Comparison of ENCODE assay signal across 10 cellular contexts in genomic region chr3:160012108-160012507, GRCh38. TPM values are rescaled to one million over a fixed set of nuclear protein-coding genes. Genes with fewer than 3 reads are reported as not detected.
A peak's percentile ranks its signal among the peaks of the same experiment; 100 is the strongest.
DNase-seq lines count a peak whose midpoint lies in the region; ATAC-seq and TF ChIP-seq lines count a peak whose summit lies in the region.
"Had no signal": no experiment of that assay in that cellular context is flagged by ENCODE, and none has a peak within 500 bp of the region (broad histone marks: within the 10 kb centered on the region; RNA-seq: fewer than 3 reads in every experiment).

No MANE protein-coding gene starts in this region.

- no peak overlapping the region for H2AFZ ChIP-seq in H9 (ENCODE audit: low read length)

- H2BK120ac ChIP-seq in H9 (ENCODE audit: low read depth, low read length, poor library complexity, severe bottlenecking) = no peak overlapping the region

- H3K27ac Mint-ChIP-seq in H9 = no peak overlapping the region

- no peaks in the 10 kb centered on the region for H3K23me2 ChIP-seq in H9 (ENCODE audit: insufficient read length, low read depth, low read length, poor library complexity, severe bottlenecking)

- H3K18ac ChIP-seq in H9 (ENCODE audit: insufficient read length, low read depth, low read length) = no peak overlapping the region

- H3K27me3 Mint-ChIP-seq in H9 (ENCODE audit: low read depth) = peaks cover 3% of the 10 kb centered on the region; the same call in 1 of the 2 replicates

- H2BK15ac ChIP-seq in H9 (ENCODE audit: low read depth, low read length) = no peak overlapping the region

- H3K9me3 Mint-ChIP-seq in H9 = no peaks in the 10 kb centered on the region

- no peak overlapping the region for H3K4ac ChIP-seq in H9 (ENCODE audit: low read depth, low read length)

- H4K5ac ChIP-seq in H9 (ENCODE audit: insufficient read length, low read depth, low read length) = no peak overlapping the region

- H4K8ac ChIP-seq in H9 (replicated peaks; ENCODE audit: insufficient read length, low read depth, low read length) = no peak overlapping the region

- no peaks in the 10 kb centered on the region for H3K4me1 ChIP-seq in H9 (ENCODE audit: insufficient read depth, low read length)

- no peak overlapping the region for H3K4me3 Mint-ChIP-seq in H9

- no peak overlapping the region for H4K91ac ChIP-seq in H9 (ENCODE audit: insufficient read length, low read depth, low read length)

- no peak overlapping the region for H2AK5ac ChIP-seq in H9 (ENCODE audit: insufficient read length, low read length)

- H3K79me1 ChIP-seq in H9 (ENCODE audit: insufficient read depth, low read depth, low read length, poor library complexity, severe bottlenecking) = no peaks in the 10 kb centered on the region

- no peak overlapping the region for H3K23ac ChIP-seq in H9 (ENCODE audit: insufficient read length, low read depth, low read length)

- H3K4me1 Mint-ChIP-seq in H9 = no peaks in the 10 kb centered on the region

- H3K4me2 ChIP-seq in H9 (ENCODE audit: insufficient read depth, insufficient read length, low read length) = no peak overlapping the region

- no peaks in the 10 kb centered on the region for H3K79me2 ChIP-seq in H9 (ENCODE audit: insufficient read depth, low read length)

- no peak overlapping the region for H3K14ac ChIP-seq in H9 (ENCODE audit: insufficient read depth, low read length)

- no peaks in the 10 kb centered on the region for H3K27me3 ChIP-seq in H9 (ENCODE audit: insufficient read depth, low read length)

- peak; percentile 29 for DNase-seq in medulla oblongata (ENCODE audit: extremely low spot score)
- DNase-seq in HuH-7 (ENCODE audit: low spot score) = no peak
- no peak for DNase-seq in H9
- no peak for DNase-seq in activated CD4-positive, alpha-beta T cell treated with anti-CD3 and anti-CD28 coated beads, Interleukin-2, amount 50 U/mL, for 1 hour
- DNase-seq: activated CD4-positive, CD25-positive, alpha-beta regulatory T cell treated with anti-CD3 and anti-CD28 coated beads, Interleukin-2, amount 50 U/mL, for 72 hours; central memory CD4-positive, alpha-beta T cell; NCI-H2171 had no signal

- WGBS in H9 (ENCODE audit: extremely low coverage, insufficient read length, low lambda C conversion rate) = no CpG with 5 or more reads among the region's 2 CpGs

- no peak overlapping the region for H3K56ac ChIP-seq in H9 (ENCODE audit: insufficient read length, low read depth, low read length)

- H3K27ac ChIP-seq in H9 (ENCODE audit: insufficient read length, low read depth, low read length) = no peak overlapping the region

- H4K20me1 ChIP-seq in H9 (ENCODE audit: control insufficient read depth, insufficient read depth, insufficient read length) = no peaks in the 10 kb centered on the region

- ATAC-seq in GM18907 (IDR thresholded peaks at IDR 0.05; ENCODE audit: unreplicated experiment) (peak; percentile 87), GM21576 (IDR thresholded peaks at IDR 0.05; ENCODE audit: unreplicated experiment) (peak; percentile 79), HG03439 (IDR thresholded peaks at IDR 0.05; ENCODE audit: unreplicated experiment) (peak; percentile 82)

- no peak overlapping the region for H2BK5ac ChIP-seq in H9 (ENCODE audit: insufficient read length, low read length)

- H3T11ph ChIP-seq in H9 (ENCODE audit: low read length) = no peak overlapping the region

- H2BK20ac ChIP-seq in H9 (ENCODE audit: low read depth, low read length, poor library complexity, severe bottlenecking) = no peak overlapping the region

- H3K9me3 ChIP-seq in H9 (ENCODE audit: control insufficient read depth, low read depth, low read length) = no peaks in the 10 kb centered on the region

- H2BK12ac ChIP-seq in H9 (ENCODE audit: insufficient read length, low read depth, low read length) = no peak overlapping the region

- no peak overlapping the region for H3K9ac ChIP-seq in H9 (ENCODE audit: extremely low read depth, insufficient read length, low read length)

- no peak for TF ChIP-seq CTCF in H9 (conservative IDR thresholded peaks at IDR 0.05)

- no peaks in the 10 kb centered on the region for H3K36me3 Mint-ChIP-seq in H9 (ENCODE audit: insufficient read depth in 1 of 3, low read depth in 3 of 3)

RNA-seq across cellular contexts. Expression of gene IL12A, which starts 23.5 kb away (rescaled TPM):
- 0.35 and 0.50 TPM in 2 replicates for total RNA-seq in H9 (2021)
